Comparison of ENCODE assay signal across 8 cellular contexts in the genomic region with DNA sequence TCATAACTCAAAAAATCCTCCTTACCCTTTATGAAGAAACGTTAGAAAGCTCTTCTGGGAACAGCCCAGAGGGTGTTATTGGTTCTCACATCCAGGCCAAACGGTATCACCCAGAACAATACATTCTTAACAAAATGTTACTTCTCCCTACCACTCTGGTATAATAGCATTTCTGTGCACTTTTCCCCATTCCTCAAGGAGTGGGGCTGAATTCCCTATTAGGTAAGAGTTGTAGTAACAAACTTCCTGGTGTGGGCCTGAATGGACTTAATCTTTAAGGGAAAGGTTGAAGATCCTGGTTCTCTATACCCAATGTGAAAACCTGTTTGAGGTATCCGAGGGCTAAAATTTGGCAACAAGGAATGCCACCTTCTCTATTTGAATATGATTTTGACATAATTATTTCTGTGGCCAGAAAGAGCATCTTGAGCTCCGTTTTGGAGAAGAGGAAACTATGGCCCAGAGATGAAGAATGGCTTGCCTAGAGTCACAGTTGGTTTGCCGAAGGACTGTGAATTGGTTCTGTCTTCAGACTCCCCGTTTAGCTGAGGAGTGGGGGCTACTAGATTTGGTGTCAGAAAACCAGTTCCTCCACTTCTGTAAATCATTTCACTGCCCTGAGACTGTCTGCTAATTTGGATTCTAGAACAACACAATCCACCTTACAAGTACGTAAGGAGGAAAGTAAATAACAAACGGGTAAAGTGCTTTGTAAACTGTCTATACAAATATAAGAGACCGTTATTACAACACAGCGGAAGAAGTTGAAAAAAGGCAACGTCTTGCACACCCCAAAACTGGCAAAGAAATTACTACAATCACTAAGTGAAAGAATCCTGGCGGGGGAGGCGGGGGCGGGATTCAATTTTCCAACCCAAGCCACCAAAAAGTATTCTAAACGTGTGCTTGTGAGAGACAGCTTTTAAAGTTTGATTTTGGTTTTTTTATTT. TPM values are rescaled to one million over a fixed set of nuclear protein-coding genes. Genes with fewer than 3 reads are reported as not detected.
A peak's percentile ranks its signal among the peaks of the same experiment; 100 is the strongest.
DNase-seq lines count a peak whose midpoint lies in the region; ATAC-seq and TF ChIP-seq lines count a peak whose summit lies in the region.

No MANE protein-coding gene starts in this region.

- TF ChIP-seq EP300 in sigmoid colon (IDR thresholded peaks at IDR 0.05): no peak

- no peak for TF ChIP-seq CTCF in foreskin keratinocyte (conservative IDR thresholded peaks at IDR 0.05)
- TF ChIP-seq CTCF in sigmoid colon (IDR thresholded peaks at IDR 0.05): no peak

- TF ChIP-seq POLR2A in sigmoid colon (IDR thresholded peaks at IDR 0.05): no peak

- peak overlapping the region; percentile 99 for H3K4me3 ChIP-seq in CD4-positive, CD25-positive, alpha-beta regulatory T cell (ENCODE audit: low read depth, low read length)
- peak overlapping the region; percentile 80 to 96 (median 88) for H3K4me3 ChIP-seq in sigmoid colon

- H3K4me1 ChIP-seq in CD4-positive, CD25-positive, alpha-beta regulatory T cell (ENCODE audit: control insufficient read depth, insufficient read depth, low read length, poor library complexity, severe bottlenecking): peaks cover 20% of the 10 kb centered on the region
- peaks cover 12% of the 10 kb centered on the region for H3K4me1 ChIP-seq in foreskin keratinocyte
- H3K4me1 ChIP-seq in sigmoid colon: peaks cover 0 to 20% (median 13%) of the 10 kb centered on the region in 4 donors

- H3K27me3 Mint-ChIP-seq in CD4-positive, CD25-positive, alpha-beta regulatory T cell: no peaks in the 10 kb centered on the region
- no peaks in the 10 kb centered on the region for H3K27me3 Mint-ChIP-seq in activated CD8-positive, alpha-beta memory T cell treated with anti-CD3 and anti-CD28 coated beads, Interleukin-2, amount 10 ng/mL, durations not matched to agents 7 days and 5 days

- CTCF ChIA-PET in activated CD8-positive, alpha-beta memory T cell treated with anti-CD3 and anti-CD28 coated beads, Interleukin-2, amount 10 ng/mL, durations not matched to agents 7 days and 5 days (lab: Charles Lee): interaction anchor here (0.7 to 2.2 kb wide), 6 partner anchors 8 to 651 kb away, joined by 3 to 9 read pairs (median 6); no protein-coding TSS in a partner anchor

- 9 to 17% methylated on average over 15 of the region's 15 CpGs for WGBS in sigmoid colon, 2 donors

- peaks cover 9% of the 10 kb centered on the region for H3K36me3 Mint-ChIP-seq in CD4-positive, CD25-positive, alpha-beta regulatory T cell
- H3K36me3 Mint-ChIP-seq in activated CD8-positive, alpha-beta memory T cell treated with anti-CD3 and anti-CD28 coated beads, Interleukin-2, amount 10 ng/mL, durations not matched to agents 7 days and 5 days: peaks cover 30% of the 10 kb centered on the region

- intact Hi-C loops in sigmoid colon (cut with DNase I): loop anchor here (1.0 kb wide), 1 partner anchor 85 kb away; no protein-coding TSS in a partner anchor

- H3K4me3 Mint-ChIP-seq in CD4-positive, CD25-positive, alpha-beta regulatory T cell: peak overlapping the region in 1 of 4 donors; percentile 99
- H3K4me3 Mint-ChIP-seq in activated CD8-positive, alpha-beta memory T cell treated with anti-CD3 and anti-CD28 coated beads, Interleukin-2, amount 10 ng/mL, durations not matched to agents 7 days and 5 days: no peak overlapping the region

- no peaks in the 10 kb centered on the region for H3K9me3 Mint-ChIP-seq in CD4-positive, CD25-positive, alpha-beta regulatory T cell
- H3K9me3 Mint-ChIP-seq in activated CD8-positive, alpha-beta memory T cell treated with anti-CD3 and anti-CD28 coated beads, Interleukin-2, amount 10 ng/mL, durations not matched to agents 7 days and 5 days (ENCODE audit: low read depth): no peaks in the 10 kb centered on the region

- peaks cover 8% of the 10 kb centered on the region for H3K36me3 ChIP-seq in CD4-positive, CD25-positive, alpha-beta regulatory T cell (ENCODE audit: control insufficient read depth, insufficient read depth, low read length)
- H3K36me3 ChIP-seq in sigmoid colon: peaks cover 0 to 19% (median 0%) of the 10 kb centered on the region in 4 donors

- peaks cover 9 to 22% (median 17%) of the 10 kb centered on the region in 4 donors for H3K4me1 Mint-ChIP-seq in CD4-positive, CD25-positive, alpha-beta regulatory T cell
- H3K4me1 Mint-ChIP-seq in activated CD8-positive, alpha-beta memory T cell treated with anti-CD3 and anti-CD28 coated beads, Interleukin-2, amount 10 ng/mL, durations not matched to agents 7 days and 5 days: peaks cover 25% of the 10 kb centered on the region

- H3K9me3 ChIP-seq in CD4-positive, CD25-positive, alpha-beta regulatory T cell (ENCODE audit: control insufficient read depth in 2 of 2, low read length in 2 of 2): no peaks in the 10 kb centered on the region
- no peaks in the 10 kb centered on the region for H3K9me3 ChIP-seq in sigmoid colon

- peak in 2 of 3 donors; percentile 22 to 48 for DNase-seq in CD4-positive, CD25-positive, alpha-beta regulatory T cell
- DNase-seq in KG1 (lab: John Stamatoyannopoulos, UW): peak; percentile 42
- DNase-seq in activated CD8-positive, alpha-beta memory T cell treated with anti-CD3 and anti-CD28 coated beads, Interleukin-2, amount 10 ng/mL, durations not matched to agents 7 days and 5 days: peak; percentile 58
- DNase-seq in foreskin keratinocyte: peak in 1 of 2 donors; percentile 16
- DNase-seq in sigmoid colon: no peak
- no peak for DNase-seq in NCI-H1436 (lab: John Stamatoyannopoulos, UW)
- no peak for DNase-seq in activated CD4-positive, CD25-positive, alpha-beta regulatory T cell (lab: John Stamatoyannopoulos, UW)

- no peaks in the 10 kb centered on the region for H3K27me3 ChIP-seq in CD4-positive, CD25-positive, alpha-beta regulatory T cell (ENCODE audit: control insufficient read depth, insufficient read depth, low read length)
- H3K27me3 ChIP-seq in foreskin keratinocyte (no peaks in the 10 kb centered on the region), sigmoid colon (no peaks in the 10 kb centered on the region)

- peak overlapping the region; percentile 98 for H3K27ac ChIP-seq in CD4-positive, CD25-positive, alpha-beta regulatory T cell (ENCODE audit: insufficient read depth, low read length, poor library complexity, severe bottlenecking)
- H3K27ac ChIP-seq in foreskin keratinocyte (peak overlapping the region; percentile 74), sigmoid colon (peak overlapping the region; percentile 98 to 99 (median 99))

- no peak for ATAC-seq in CD4-positive, CD25-positive, alpha-beta regulatory T cell (ENCODE audit: low read depth in 2 of 2)
- no peak for ATAC-seq in activated CD8-positive, alpha-beta memory T cell treated with anti-CD3 and anti-CD28 coated beads, Interleukin-2, amount 10 ng/mL, durations not matched to agents 7 days and 5 days
- ATAC-seq in foreskin keratinocyte: no peak
- no peak for ATAC-seq in HG02678 (IDR thresholded peaks at IDR 0.05; ENCODE audit: unreplicated experiment)

- peak overlapping the region in 2 of 3 donors; percentile 98 to 99 for H3K27ac Mint-ChIP-seq in CD4-positive, CD25-positive, alpha-beta regulatory T cell
- no peak overlapping the region for H3K27ac Mint-ChIP-seq in activated CD8-positive, alpha-beta memory T cell treated with anti-CD3 and anti-CD28 coated beads, Interleukin-2, amount 10 ng/mL, durations not matched to agents 7 days and 5 days

RNA-seq across cellular contexts. Expression of a gene that starts 2.3 kb away (rescaled TPM):
- 51.5 TPM for total RNA-seq in CD4-positive, CD25-positive, alpha-beta regulatory T cell
- 10 to 100 TPM; 53.3 to 73.4 (median 58.3) TPM for polyA plus RNA-seq in CD4-positive, CD25-positive, alpha-beta regulatory T cell
- 100 to 1,000 TPM; 130 to 173 TPM for total RNA-seq in activated CD8-positive, alpha-beta memory T cell treated with anti-CD3 and anti-CD28 coated beads, Interleukin-2, amount 10 ng/mL, durations not matched to agents 7 days and 5 days
- total RNA-seq in foreskin keratinocyte (37.1 and 49.4 TPM in 2 replicates), sigmoid colon (10 to 100 TPM; 11.9 to 25.5 (median 20.1) TPM)
- polyA plus RNA-seq in foreskin keratinocyte (24.1 and 32.9 TPM in 2 replicates), sigmoid colon (10 to 100 TPM; 11.4 to 32.6 (median 11.8) TPM)

RNA-seq across cellular contexts. Expression of a gene that starts 23.9 kb away (rescaled TPM):
- total RNA-seq in CD4-positive, CD25-positive, alpha-beta regulatory T cell: not detected
- under 1 TPM; 0.68 to 0.97 (median 0.71) TPM for polyA plus RNA-seq in CD4-positive, CD25-positive, alpha-beta regulatory T cell
- not detected for total RNA-seq in activated CD8-positive, alpha-beta memory T cell treated with anti-CD3 and anti-CD28 coated beads, Interleukin-2, amount 10 ng/mL, durations not matched to agents 7 days and 5 days
- 0.37 and 0.60 TPM in 2 replicates for total RNA-seq in foreskin keratinocyte
- 0.66 and 0.72 TPM in 2 replicates for polyA plus RNA-seq in foreskin keratinocyte
- 1 to 10 TPM; 1.4 to 4.3 (median 1.5) TPM for total RNA-seq in sigmoid colon
- polyA plus RNA-seq in sigmoid colon: under 1 TPM in 1 of 3 donors, not detected in 2; 0.35 TPM

RNA-seq across cellular contexts. Expression of a gene that starts 35.2 kb away (rescaled TPM):
- 119 TPM for total RNA-seq in CD4-positive, CD25-positive, alpha-beta regulatory T cell
- 10 to 100 TPM; 74.0 to 85.0 (median 76.9) TPM for polyA plus RNA-seq in CD4-positive, CD25-positive, alpha-beta regulatory T cell
- total RNA-seq in activated CD8-positive, alpha-beta memory T cell treated with anti-CD3 and anti-CD28 coated beads, Interleukin-2, amount 10 ng/mL, durations not matched to agents 7 days and 5 days: 100 to 1,000 TPM; 122 to 142 TPM
- total RNA-seq in foreskin keratinocyte: 138 and 153 TPM in 2 replicates
- 142 and 166 TPM in 2 replicates for polyA plus RNA-seq in foreskin keratinocyte
- total RNA-seq in sigmoid colon: 10 to 100 TPM; 44.6 to 59.2 (median 48.0) TPM
- 100 to 1,000 TPM; 134 to 228 (median 145) TPM for polyA plus RNA-seq in sigmoid colon

RNA-seq across cellular contexts. Expression of a gene that starts 39.0 kb away (rescaled TPM):
- total RNA-seq in CD4-positive, CD25-positive, alpha-beta regulatory T cell: 4.6 TPM
- 1 to 10 TPM; 2.0 to 6.4 (median 3.5) TPM for polyA plus RNA-seq in CD4-positive, CD25-positive, alpha-beta regulatory T cell
- total RNA-seq in activated CD8-positive, alpha-beta memory T cell treated with anti-CD3 and anti-CD28 coated beads, Interleukin-2, amount 10 ng/mL, durations not matched to agents 7 days and 5 days: 1 to 10 TPM in 1 of 2 experiments, under 1 TPM in 1; 0.40 to 1.8 TPM
- total RNA-seq in foreskin keratinocyte: 0.48 and 0.85 TPM in 2 replicates
- polyA plus RNA-seq in foreskin keratinocyte: 0.72 and 0.80 TPM in 2 replicates
- total RNA-seq in sigmoid colon: 10 to 100 TPM; 14.8 to 49.7 (median 39.4) TPM
- 10 to 100 TPM; 15.7 to 27.0 (median 23.8) TPM for polyA plus RNA-seq in sigmoid colon

RNA-seq across cellular contexts. Expression of a gene that starts 48.7 kb away (rescaled TPM):
- 2.2 TPM for total RNA-seq in CD4-positive, CD25-positive, alpha-beta regulatory T cell
- 1 to 10 TPM in 2 of 4 donors, under 1 TPM in 2; 0.56 to 1.3 (median 0.91) TPM for polyA plus RNA-seq in CD4-positive, CD25-positive, alpha-beta regulatory T cell
- 1 to 10 TPM in 1 of 2 experiments, under 1 TPM in 1; 0.44 to 1.7 TPM for total RNA-seq in activated CD8-positive, alpha-beta memory T cell treated with anti-CD3 and anti-CD28 coated beads, Interleukin-2, amount 10 ng/mL, durations not matched to agents 7 days and 5 days
- total RNA-seq in foreskin keratinocyte (4.8 and 6.2 TPM in 2 replicates), sigmoid colon (10 to 100 TPM; 11.4 to 15.3 (median 13.5) TPM)
- polyA plus RNA-seq in foreskin keratinocyte (4.7 and 6.7 TPM in 2 replicates), sigmoid colon (1 to 10 TPM in 2 of 3 donors, not detected in 1; 2.5 to 4.2 TPM)

Comparison
In these comparisons a context has a peak if more than half of its experiments do, and no peak if none do; other contexts are left out.
1. DNase-seq: peak in CD4-positive, CD25-positive, alpha-beta regulatory T cell (2 of 3), KG1 (single experiment) and activated CD8-positive, alpha-beta memory T cell treated with anti-CD3 and anti-CD28 coated beads, Interleukin-2, amount 10 ng/mL, durations not matched to agents 7 days and 5 days (single experiment); none in sigmoid colon (single experiment), NCI-H1436 (single experiment) and activated CD4-positive, CD25-positive, alpha-beta regulatory T cell (0 of 4).
2. Peak in every context shown above with its lines, with median percentiles within 50 percentile points of each other: H3K27ac ChIP-seq.